1 cellular context compared by ENCODE assay signal in genomic region chr11:118897721-118898310, GRCh38.
TF ChIP-seq lines count a peak whose summit lies in the region.

No MANE protein-coding gene starts in this region.

TF ChIP-seq in K562, 482 proteins besides CTCF, POLR2A, EP300 and RAD21:
- TF ChIP-seq POLR2G (IDR thresholded peaks at IDR 0.05; ENCODE audit: low read depth, low read length) (0 out of 2 replicates have a peak, but pooled peaks have one; percentile 6), ESRRA (IDR thresholded peaks at IDR 0.05; ENCODE audit: borderline replicate concordance, low read depth) (no peak)
